Comparison of ENCODE assay signal across 8 cellular contexts in the genomic region with DNA sequence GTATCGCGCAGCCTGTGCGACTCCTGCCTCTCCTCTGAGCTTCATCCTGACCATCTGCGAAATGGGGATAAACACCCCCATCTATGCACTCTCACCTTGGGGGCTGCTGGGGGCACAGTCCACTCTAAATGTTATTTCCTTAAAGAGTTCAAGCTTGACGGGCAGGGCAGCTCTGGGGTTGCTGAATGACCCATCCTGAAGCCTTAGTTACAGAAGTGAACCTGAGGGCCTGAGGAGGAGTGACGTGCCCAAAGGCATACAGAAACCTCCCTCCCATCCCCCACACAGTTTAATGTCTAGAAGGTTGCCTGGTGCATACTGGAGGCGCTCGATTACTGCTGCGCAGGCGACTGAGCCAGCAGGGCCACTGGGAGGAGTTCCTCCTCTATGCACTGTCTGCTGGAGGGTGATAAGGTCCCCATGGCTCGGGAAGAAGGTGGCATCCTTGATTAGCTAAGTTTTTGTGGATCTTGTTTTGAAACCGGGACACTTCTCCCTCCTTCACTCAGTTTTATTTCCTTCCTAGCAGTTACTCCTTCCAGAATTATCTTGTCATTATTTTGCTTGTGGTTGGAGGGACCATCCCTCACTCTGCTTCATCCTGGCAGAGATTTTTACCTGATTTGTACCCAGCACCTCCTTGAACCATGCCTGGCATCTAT. TPM values are rescaled to one million over a fixed set of nuclear protein-coding genes. Genes with fewer than 3 reads are reported as not detected.
DNase-seq lines count a peak whose midpoint lies in the region; ATAC-seq and TF ChIP-seq lines count a peak whose summit lies in the region.

No MANE protein-coding gene starts in this region.

- peaks cover 2% of the 10 kb centered on the region; the same call in 1 of the 2 replicates for H3K36me3 ChIP-seq in Caco-2 (ENCODE audit: control insufficient read depth, insufficient read depth, low read length)

- POLR2A ChIA-PET in Caco-2 (lab: Charles Lee), result no interaction called here

- TF ChIP-seq CTCF in Caco-2 (IDR thresholded peaks at IDR 0.05; ENCODE audit: insufficient read depth in 1 of 2, low read depth in 1 of 2, low read length in 1 of 2, severe bottlenecking in 1 of 2, unreplicated experiment in 1 of 2), result peak in 1 of 2 experiments; percentile 22

- peaks cover 11% of the 10 kb centered on the region for H3K4me1 ChIP-seq in Caco-2

- peak; percentile 49 for ATAC-seq in GM19455 (IDR thresholded peaks at IDR 0.05; ENCODE audit: unreplicated experiment)

- DNase-seq in Caco-2 (peak; percentile 79 to 84), HT-29 (ENCODE audit: low spot score) (peak; percentile 87), RPMI8226 (peak; percentile 95), head of caudate nucleus (peak in 41 of 42 donors; percentile 27 to 91 (median 64)), pons (ENCODE audit: low spot score) (peak; percentile 57), NCI-H128 (lab: John Stamatoyannopoulos, UW; ENCODE audit: unreplicated experiment) (no peak)
- DNase-seq in activated T-helper 9 cell treated with anti-CD3 and anti-CD28 coated beads, Interleukin-2, amount 50 U/mL, for 16 hours (ENCODE audit: low read depth), result peak; percentile 39

- no peaks in the 10 kb centered on the region for H3K4me1 Mint-ChIP-seq in Caco-2 (ENCODE audit: low read depth, unreplicated experiment)

- H3K27me3 Mint-ChIP-seq in Caco-2 (ENCODE audit: insufficient read depth, unreplicated experiment), result no peaks in the 10 kb centered on the region

- peak overlapping the region; percentile 92 for H3K27ac Mint-ChIP-seq in Caco-2 (ENCODE audit: unreplicated experiment)

- CTCF ChIA-PET in Caco-2 (lab: Charles Lee), result interaction anchor here (0.7 to 0.8 kb wide), 2 partner anchors 14 to 82 kb away, joined by 3 to 5 read pairs; a partner anchor contains a TSS

- intact Hi-C loops in Caco-2 (cut with micrococcal nuclease; ENCODE audit: unreplicated experiment) (no loop called here), head of caudate nucleus (cut with DNase I) (no loop called here)

- H3K36me3 Mint-ChIP-seq in Caco-2 (ENCODE audit: insufficient read depth, unreplicated experiment), result peaks cover 23% of the 10 kb centered on the region

- no peaks in the 10 kb centered on the region for H3K27me3 ChIP-seq in Caco-2 (replicated peaks; ENCODE audit: control insufficient read depth, insufficient read depth, low read length)

- no TSS peak for BruUV-seq in Caco-2 (replicated peaks; lab: Mats Ljungman, UMichigan)

- peak overlapping the region; percentile 84 for H3K4me3 ChIP-seq in Caco-2 (ENCODE audit: low read depth, low read length)

- no peaks in the 10 kb centered on the region for H3K9me3 Mint-ChIP-seq in Caco-2 (ENCODE audit: unreplicated experiment)

- H3K4me3 Mint-ChIP-seq in Caco-2 (ENCODE audit: unreplicated experiment), result peak overlapping the region; percentile 82

- H3K9me3 ChIP-seq in Caco-2, result no peaks in the 10 kb centered on the region

RNA-seq across cellular contexts. Expression of a gene that starts 0.6 kb away (rescaled TPM):
- 174 and 184 TPM in 2 replicates for total RNA-seq in Caco-2 (2022)
- 257 and 277 TPM in 2 replicates for total RNA-seq in HT-29 (2014; rRNA removed; shearing (Covaris generic))

RNA-seq across cellular contexts. Expression of a gene that starts 13.7 kb away (rescaled TPM):
- 77.5 and 80.2 TPM in 2 replicates for total RNA-seq in Caco-2 (2022)
- 109 and 126 TPM in 2 replicates for total RNA-seq in HT-29 (2014; rRNA removed; shearing (Covaris generic))

RNA-seq across cellular contexts. Expression of a gene that starts 22.1 kb away (rescaled TPM):
- 11.2 and 12.1 TPM in 2 replicates for total RNA-seq in Caco-2 (2022)
- total RNA-seq in HT-29 (2014; rRNA removed; shearing (Covaris generic)), result 16.0 and 20.7 TPM in 2 replicates

RNA-seq across cellular contexts. Expression of a gene that starts 27.7 kb away (rescaled TPM):
- total RNA-seq in Caco-2 (2022), result 1,276 and 1,389 TPM in 2 replicates
- total RNA-seq in HT-29 (2014; rRNA removed; shearing (Covaris generic)), result 660 TPM in 2 replicates

RNA-seq across cellular contexts. Expression of a gene that starts 44.7 kb away (rescaled TPM):
- total RNA-seq in Caco-2 (2022), result 44.8 and 48.3 TPM in 2 replicates
- 125 and 132 TPM in 2 replicates for total RNA-seq in HT-29 (2014; rRNA removed; shearing (Covaris generic))
